15 cellular contexts compared by ENCODE assay signal in genomic region chr13:37138169-37138568, GRCh38. TPM values are rescaled to one million over a fixed set of nuclear protein-coding genes. Genes with fewer than 3 reads are reported as not detected.
DNase-seq lines count a peak whose midpoint lies in the region; ATAC-seq and TF ChIP-seq lines count a peak whose summit lies in the region.
"Had no signal": no experiment of that assay in that cellular context is flagged by ENCODE, and none has a peak within 500 bp of the region (broad histone marks: within the 10 kb centered on the region; RNA-seq: fewer than 3 reads in every experiment).

No MANE protein-coding gene starts in this region.

- DNase-seq in NCI-H82 (lab: John Stamatoyannopoulos, UW): peak; percentile 49
- no peak for DNase-seq in NCI-H82 treated with DMSO at 0.1 percent for 48 hours (lab: John Stamatoyannopoulos, UW; ENCODE audit: unreplicated experiment)
- DNase-seq in RWPE1 (ENCODE audit: low spot score): no peak
- DNase-seq in fibroblast of the aortic adventitia (ENCODE audit: low read depth): no peak
- no peak for DNase-seq in sciatic nerve (ENCODE audit: low spot score)
- no peak for DNase-seq in GOT3 (lab: John Stamatoyannopoulos, UW)
- DNase-seq in dermis blood vessel endothelial cell: no peak
- DNase-seq: activated CD8-positive, alpha-beta T cell treated with anti-CD3 and anti-CD28 coated beads for 36 hours; activated naive CD4-positive, alpha-beta T cell treated with anti-CD3 and anti-CD28 coated beads, Interleukin-2, amount 10 ng/mL, durations not matched to agents 7 days and 5 days; effector CD8-positive, alpha-beta T cell; natural killer cell; NCI-H446 treated with DMSO at 0.1 percent for 48 hours; stimulated activated CD4-positive, alpha-beta T cell treated with anti-CD3 and anti-CD28 coated beads, Interleukin-15, amount 100 ng/mL, for 24 hours had no signal

- intact Hi-C loops in sciatic nerve (cut with DNase I): no loop called here

- ATAC-seq in sciatic nerve: peak; percentile 63
- ATAC-seq in HG03469 (IDR thresholded peaks at IDR 0.05; ENCODE audit: unreplicated experiment): no peak
- ATAC-seq: activated CD8-positive, alpha-beta T cell treated with anti-CD3 and anti-CD28 coated beads for 36 hours; natural killer cell had no signal

- no peak overlapping the region for H3K27ac ChIP-seq in RWPE1

- POLR2A ChIA-PET in RWPE1 (lab: Yijun Ruan, JAX; ENCODE audit: low non-redundant PET): no interaction called here

- TF ChIP-seq CTCF in RWPE1 (conservative IDR thresholded peaks at IDR 0.05; ENCODE audit: low read depth) (0 out of 2 replicates have a peak, but pooled peaks have one; percentile 6), fibroblast of the aortic adventitia (IDR thresholded peaks at IDR 0.05; ENCODE audit: insufficient read depth, low read length) (peak; percentile 22)

- no peak overlapping the region for H3K4me3 ChIP-seq in fibroblast of the aortic adventitia (ENCODE audit: low read depth, low read length)

- CTCF ChIA-PET in RWPE1 (lab: Yijun Ruan, JAX): no interaction called here

RNA-seq across cellular contexts. Expression of gene CSNK1A1L, which starts 32.7 kb away (rescaled TPM):
- total RNA-seq in fibroblast of the aortic adventitia (ENCODE audit: low replicate concordance) (not detected in 2 replicates), sciatic nerve (not detected), dermis blood vessel endothelial cell (not detected in 2 replicates)
- total RNA-seq: activated CD8-positive, alpha-beta T cell treated with anti-CD3 and anti-CD28 coated beads for 36 hours; G401; natural killer cell had no signal
